Comparison of ENCODE assay signal across 11 cellular contexts in the genomic region with DNA sequence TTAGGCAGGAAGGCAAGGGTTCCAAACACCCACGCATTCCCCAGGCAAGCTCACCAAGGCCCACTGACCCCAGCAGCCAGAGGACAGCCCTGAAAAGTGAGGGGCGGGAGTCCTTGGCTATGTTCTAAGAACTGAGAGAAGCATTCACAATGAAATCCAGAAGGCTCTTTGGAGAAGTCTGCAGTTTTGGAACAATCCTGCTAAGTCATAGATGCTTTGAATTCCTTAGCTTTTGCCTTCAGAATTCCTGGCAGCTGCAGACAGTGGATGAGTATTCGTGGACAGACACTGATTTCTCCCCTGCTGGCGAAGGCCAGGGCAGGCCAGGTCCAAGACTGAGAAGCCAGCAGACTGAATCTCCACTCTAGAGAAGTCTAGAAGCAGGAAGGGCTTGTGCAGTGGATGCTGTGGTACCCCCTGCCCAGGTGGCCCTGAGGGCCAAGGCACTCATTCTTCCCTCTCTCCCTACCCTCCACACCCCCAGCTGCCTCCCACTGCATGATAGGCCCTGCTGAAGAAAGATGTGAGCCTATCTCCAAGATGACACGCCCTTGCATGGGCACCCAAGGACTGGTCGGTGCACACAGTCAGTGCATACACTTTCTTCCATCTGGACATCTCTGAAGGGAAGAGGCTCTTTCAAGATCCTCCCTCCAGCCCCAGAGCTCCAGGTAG.
DNase-seq lines count a peak whose midpoint lies in the region; ATAC-seq and TF ChIP-seq lines count a peak whose summit lies in the region.
"Had no signal": no experiment of that assay in that cellular context is flagged by ENCODE, and none has a peak within 500 bp of the region (broad histone marks: within the 10 kb centered on the region; RNA-seq: fewer than 3 reads in every experiment).

No MANE protein-coding gene starts in this region.

- TF ChIP-seq CTCF in retinal pigment epithelial cell (conservative IDR thresholded peaks at IDR 0.05; ENCODE audit: low read depth, low read length), result peak; percentile 33

- CTCF ChIA-PET in activated naive CD4-positive, alpha-beta T cell treated with anti-CD3 and anti-CD28 coated beads for 36 hours (lab: Charles Lee), result interaction anchor here (1.6 kb wide), 1 partner anchor 348 kb away, joined by 6 read pairs; no protein-coding TSS in a partner anchor

- intact Hi-C loops in left cardiac atrium (cut with DNase I), result no loop called here
- intact Hi-C loops in activated naive CD4-positive, alpha-beta T cell treated with anti-CD3 and anti-CD28 coated beads for 36 hours (cut with micrococcal nuclease), result no loop called here

- H3K9me3 Mint-ChIP-seq in activated naive CD4-positive, alpha-beta T cell treated with anti-CD3 and anti-CD28 coated beads for 36 hours, result no peaks in the 10 kb centered on the region
- H3K9me3 Mint-ChIP-seq: activated CD4-positive, alpha-beta T cell treated with anti-CD3 and anti-CD28 coated beads, Interleukin-2, amount 10 ng/mL, durations not matched to agents 24 days and 14 days; dendritic cell treated with granulocyte-macrophage colony-stimulating factor and Interleukin-4, amounts not matched to agents 40 ng/mL and 50 ng/mL, for 4 days had no signal

- no peak overlapping the region for H3K27ac Mint-ChIP-seq in activated naive CD4-positive, alpha-beta T cell treated with anti-CD3 and anti-CD28 coated beads for 36 hours
- H3K27ac Mint-ChIP-seq: activated CD4-positive, alpha-beta T cell treated with anti-CD3 and anti-CD28 coated beads, Interleukin-2, amount 10 ng/mL, durations not matched to agents 24 days and 14 days; dendritic cell treated with granulocyte-macrophage colony-stimulating factor and Interleukin-4, amounts not matched to agents 40 ng/mL and 50 ng/mL, for 4 days had no signal

- H3K4me1 Mint-ChIP-seq in activated naive CD4-positive, alpha-beta T cell treated with anti-CD3 and anti-CD28 coated beads for 36 hours (ENCODE audit: low read depth), result no peaks in the 10 kb centered on the region
- H3K4me1 Mint-ChIP-seq: activated CD4-positive, alpha-beta T cell treated with anti-CD3 and anti-CD28 coated beads, Interleukin-2, amount 10 ng/mL, durations not matched to agents 24 days and 14 days had no signal

- H3K27me3 Mint-ChIP-seq in activated naive CD4-positive, alpha-beta T cell treated with anti-CD3 and anti-CD28 coated beads for 36 hours (ENCODE audit: low read depth), result no peaks in the 10 kb centered on the region

- H3K4me3 ChIP-seq in retinal pigment epithelial cell (ENCODE audit: low read length), result no peak overlapping the region

- ATAC-seq in left cardiac atrium (peak; percentile 63 to 84), GM19455 (IDR thresholded peaks at IDR 0.05; ENCODE audit: unreplicated experiment) (no peak)

- peak; percentile 88 for DNase-seq in GM04503 (ENCODE audit: low read depth)
- DNase-seq in astrocyte of the hippocampus (ENCODE audit: low read depth, low spot score), result peak; percentile 81
- no peak for DNase-seq in left cardiac atrium
- DNase-seq in retinal pigment epithelial cell (ENCODE audit: low read depth), result no peak
- DNase-seq in activated effector memory CD4-positive, alpha-beta T cell treated with Interleukin-2 at 50 U/mL for 16 hours, result no peak
- DNase-seq in stimulated activated CD8-positive, alpha-beta memory T cell treated with anti-CD3 and anti-CD28 coated beads, Interleukin-4, amount 100 ng/mL, for 48 hours, result no peak
- DNase-seq in activated naive CD4-positive, alpha-beta T cell treated with anti-CD3 and anti-CD28 coated beads for 36 hours, result no peak
- DNase-seq: activated CD4-positive, alpha-beta T cell treated with anti-CD3 and anti-CD28 coated beads, Interleukin-2, amount 10 ng/mL, durations not matched to agents 24 days and 14 days; DMS79 treated with DMSO at 0.1 percent for 48 hours had no signal

- H3K36me3 Mint-ChIP-seq in activated naive CD4-positive, alpha-beta T cell treated with anti-CD3 and anti-CD28 coated beads for 36 hours (ENCODE audit: low read depth), result no peaks in the 10 kb centered on the region

- H3K4me3 Mint-ChIP-seq in activated naive CD4-positive, alpha-beta T cell treated with anti-CD3 and anti-CD28 coated beads for 36 hours, result no peak overlapping the region
- H3K4me3 Mint-ChIP-seq: activated CD4-positive, alpha-beta T cell treated with anti-CD3 and anti-CD28 coated beads, Interleukin-2, amount 10 ng/mL, durations not matched to agents 24 days and 14 days; dendritic cell treated with granulocyte-macrophage colony-stimulating factor and Interleukin-4, amounts not matched to agents 40 ng/mL and 50 ng/mL, for 4 days had no signal

Comparison
In these comparisons a context has a peak if more than half of its experiments do, and no peak if none do; other contexts are left out.
1. DNase-seq: peak in GM04503 (single experiment) and astrocyte of the hippocampus (single experiment); none in left cardiac atrium (single experiment), retinal pigment epithelial cell (single experiment), activated effector memory CD4-positive, alpha-beta T cell treated with Interleukin-2 at 50 U/mL for 16 hours (single experiment), stimulated activated CD8-positive, alpha-beta memory T cell treated with anti-CD3 and anti-CD28 coated beads, Interleukin-4, amount 100 ng/mL, for 48 hours (single experiment) and activated naive CD4-positive, alpha-beta T cell treated with anti-CD3 and anti-CD28 coated beads for 36 hours (single experiment).